In genomic region chr13:50990540-50991506, GRCh38 we compare ENCODE assay signal across 8 cellular contexts.
DNase-seq lines count a peak whose midpoint lies in the region; ATAC-seq and TF ChIP-seq lines count a peak whose summit lies in the region.

No MANE protein-coding gene starts in this region.

- no peaks in the 10 kb centered on the region for H3K27me3 Mint-ChIP-seq in activated CD4-positive, alpha-beta T cell treated with anti-CD3 and anti-CD28 coated beads, Interleukin-2, amount 10 ng/mL, durations not matched to agents 7 days and 5 days
- no peaks in the 10 kb centered on the region for H3K27me3 Mint-ChIP-seq in activated CD4-positive, alpha-beta T cell treated with anti-CD3 and anti-CD28 coated beads, Interleukin-2, amount 10 ng/mL, durations not matched to agents 24 days and 14 days
- H3K27me3 Mint-ChIP-seq in brain, result no peaks in the 10 kb centered on the region

- H3K9me3 ChIP-seq in lower lobe of right lung (no peaks in the 10 kb centered on the region), vagina (no peaks in the 10 kb centered on the region)

- H3K4me1 ChIP-seq in lower lobe of right lung (peaks cover 9% of the 10 kb centered on the region), vagina (peaks cover 27% of the 10 kb centered on the region)

- no peak for TF ChIP-seq CTCF in brain (conservative IDR thresholded peaks at IDR 0.05)
- TF ChIP-seq CTCF in lower lobe of right lung (IDR thresholded peaks at IDR 0.05), result no peak
- no peak for TF ChIP-seq CTCF in vagina (IDR thresholded peaks at IDR 0.05)

- H3K4me3 Mint-ChIP-seq in activated CD4-positive, alpha-beta T cell treated with anti-CD3 and anti-CD28 coated beads, Interleukin-2, amount 10 ng/mL, durations not matched to agents 7 days and 5 days, result no peak overlapping the region
- H3K4me3 Mint-ChIP-seq in activated CD4-positive, alpha-beta T cell treated with anti-CD3 and anti-CD28 coated beads, Interleukin-2, amount 10 ng/mL, durations not matched to agents 24 days and 14 days, result no peak overlapping the region
- H3K4me3 Mint-ChIP-seq in brain, result peak overlapping the region; percentile 60 to 82 (median 76)

- H3K27ac Mint-ChIP-seq in activated CD4-positive, alpha-beta T cell treated with anti-CD3 and anti-CD28 coated beads, Interleukin-2, amount 10 ng/mL, durations not matched to agents 7 days and 5 days, result peak overlapping the region; percentile 7
- H3K27ac Mint-ChIP-seq in activated CD4-positive, alpha-beta T cell treated with anti-CD3 and anti-CD28 coated beads, Interleukin-2, amount 10 ng/mL, durations not matched to agents 24 days and 14 days, result no peak overlapping the region
- H3K27ac Mint-ChIP-seq in brain, result peak overlapping the region; percentile 90 to 99 (median 98)

- H3K36me3 Mint-ChIP-seq in activated CD4-positive, alpha-beta T cell treated with anti-CD3 and anti-CD28 coated beads, Interleukin-2, amount 10 ng/mL, durations not matched to agents 7 days and 5 days (ENCODE audit: low read depth), result peaks cover 3% of the 10 kb centered on the region
- peaks cover 2% of the 10 kb centered on the region for H3K36me3 Mint-ChIP-seq in activated CD4-positive, alpha-beta T cell treated with anti-CD3 and anti-CD28 coated beads, Interleukin-2, amount 10 ng/mL, durations not matched to agents 24 days and 14 days (ENCODE audit: low read depth)
- peaks cover 3% of the 10 kb centered on the region for H3K36me3 Mint-ChIP-seq in brain

- H3K4me3 ChIP-seq in lower lobe of right lung (no peak overlapping the region), vagina (no peak overlapping the region)

- DNase-seq in activated CD4-positive, alpha-beta T cell treated with anti-CD3 and anti-CD28 coated beads, Interleukin-2, amount 10 ng/mL, durations not matched to agents 7 days and 5 days, result no peak
- DNase-seq in activated CD4-positive, alpha-beta T cell treated with anti-CD3 and anti-CD28 coated beads, Interleukin-2, amount 10 ng/mL, durations not matched to agents 24 days and 14 days, result no peak
- DNase-seq in lower lobe of right lung (no peak), vagina (ENCODE audit: extremely low spot score in 2 of 2) (no peak), SW 1271 (lab: John Stamatoyannopoulos, UW) (no peak)
- no peak for DNase-seq in activated CD4-positive, alpha-beta T cell treated with anti-CD3 and anti-CD28 coated beads, Interleukin-2, amount 50 U/mL, for 4 hours

- H3K4me1 Mint-ChIP-seq in activated CD4-positive, alpha-beta T cell treated with anti-CD3 and anti-CD28 coated beads, Interleukin-2, amount 10 ng/mL, durations not matched to agents 7 days and 5 days, result peaks cover 30% of the 10 kb centered on the region
- peaks cover 16% of the 10 kb centered on the region for H3K4me1 Mint-ChIP-seq in activated CD4-positive, alpha-beta T cell treated with anti-CD3 and anti-CD28 coated beads, Interleukin-2, amount 10 ng/mL, durations not matched to agents 24 days and 14 days
- peaks cover 72% of the 10 kb centered on the region for H3K4me1 Mint-ChIP-seq in brain

- POLR2A ChIA-PET in activated CD4-positive, alpha-beta T cell treated with anti-CD3 and anti-CD28 coated beads, Interleukin-2, amount 10 ng/mL, durations not matched to agents 7 days and 5 days (lab: Charles Lee), result no interaction called here

- peak overlapping the region; percentile 47 for H3K27ac ChIP-seq in lower lobe of right lung
- H3K27ac ChIP-seq in vagina, result peak overlapping the region; percentile 59

- H3K27me3 ChIP-seq in lower lobe of right lung (ENCODE audit: low read depth) (no peaks in the 10 kb centered on the region), vagina (no peaks in the 10 kb centered on the region)

- ATAC-seq in lower lobe of right lung, result peak; percentile 56 to 68
- ATAC-seq in GM19467 (IDR thresholded peaks at IDR 0.05; ENCODE audit: unreplicated experiment), result no peak

- no peak for TF ChIP-seq POLR2A in vagina (IDR thresholded peaks at IDR 0.05)

- intact Hi-C loops in activated CD4-positive, alpha-beta T cell treated with anti-CD3 and anti-CD28 coated beads, Interleukin-2, amount 10 ng/mL, durations not matched to agents 24 days and 14 days (cut with micrococcal nuclease), result no loop called here
- intact Hi-C loops in lower lobe of right lung (cut with DNase I) (no loop called here), vagina (cut with DNase I) (no loop called here)

- peaks cover 2% of the 10 kb centered on the region for H3K9me3 Mint-ChIP-seq in activated CD4-positive, alpha-beta T cell treated with anti-CD3 and anti-CD28 coated beads, Interleukin-2, amount 10 ng/mL, durations not matched to agents 7 days and 5 days
- peaks cover 4% of the 10 kb centered on the region for H3K9me3 Mint-ChIP-seq in activated CD4-positive, alpha-beta T cell treated with anti-CD3 and anti-CD28 coated beads, Interleukin-2, amount 10 ng/mL, durations not matched to agents 24 days and 14 days
- peaks cover 4 to 9% (median 7%) of the 10 kb centered on the region in 5 experiments for H3K9me3 Mint-ChIP-seq in brain

- CTCF ChIA-PET in activated CD4-positive, alpha-beta T cell treated with anti-CD3 and anti-CD28 coated beads, Interleukin-2, amount 10 ng/mL, durations not matched to agents 7 days and 5 days (lab: Charles Lee), result interaction anchor here (1.2 kb wide), 1 partner anchor 19 kb away, joined by 3 read pairs; no protein-coding TSS in a partner anchor

- H3K36me3 ChIP-seq in lower lobe of right lung (no peaks in the 10 kb centered on the region), vagina (no peaks in the 10 kb centered on the region)

Comparison
In these comparisons a context has a peak if more than half of its experiments do, and no peak if none do; other contexts are left out.
1. H3K4me3 Mint-ChIP-seq: peak in brain (5 of 5); none in activated CD4-positive, alpha-beta T cell treated with anti-CD3 and anti-CD28 coated beads, Interleukin-2, amount 10 ng/mL, durations not matched to agents 7 days and 5 days (single experiment) and activated CD4-positive, alpha-beta T cell treated with anti-CD3 and anti-CD28 coated beads, Interleukin-2, amount 10 ng/mL, durations not matched to agents 24 days and 14 days (single experiment).